Comparison of ENCODE assay signal across 9 cellular contexts in genomic region chr6:16239798-16240123, GRCh38. TPM values are rescaled to one million over a fixed set of nuclear protein-coding genes. Genes with fewer than 3 reads are reported as not detected.
DNase-seq lines count a peak whose midpoint lies in the region; ATAC-seq, FAIRE-seq and TF ChIP-seq lines count a peak whose summit lies in the region.
"Had no signal": no experiment of that assay in that cellular context is flagged by ENCODE, and none has a peak within 500 bp of the region (broad histone marks: within the 10 kb centered on the region; RNA-seq: fewer than 3 reads in every experiment).

No MANE protein-coding gene starts in this region.

- no peak for FAIRE-seq in HTR-8/SVneo (lab: Jason Lieb, UNC)
- FAIRE-seq: TTC549 had no signal

- peak; percentile 81 for DNase-seq in GM23338 (ENCODE audit: low spot score)
- DNase-seq in SJSA1 (ENCODE audit: low read depth in 1 of 2, low spot score in 2 of 2): peak in 1 of 2 experiments; percentile 84
- DNase-seq in hepatic stellate cell (ENCODE audit: low spot score): peak; percentile 84
- DNase-seq in effector memory CD4-positive, alpha-beta T cell: no peak
- no peak for DNase-seq in HTR-8/SVneo (ENCODE audit: insufficient read length, low spot score)
- no peak for DNase-seq in occipital lobe (lab: John Stamatoyannopoulos, UW)

- H3K36me3 ChIP-seq in GM23338 (ENCODE audit: insufficient read depth): no peaks in the 10 kb centered on the region
- H3K36me3 ChIP-seq in SJSA1: no peaks in the 10 kb centered on the region
- H3K36me3 ChIP-seq in skeletal muscle satellite cell (ENCODE audit: insufficient read depth, low read length): no peaks in the 10 kb centered on the region
- H3K36me3 ChIP-seq in effector memory CD4-positive, alpha-beta T cell (ENCODE audit: control insufficient read depth, insufficient read depth, low read length): no peaks in the 10 kb centered on the region

- H3F3A ChIP-seq in GM23338 (replicated peaks; ENCODE audit: low read depth): no peaks in the 10 kb centered on the region

- peak overlapping the region; percentile 99 for H2AFZ ChIP-seq in GM23338

- H3K9me2 ChIP-seq in GM23338 (ENCODE audit: insufficient read depth): no peaks in the 10 kb centered on the region

- no peaks in the 10 kb centered on the region for H3K9me3 Mint-ChIP-seq in GM23338

- ATAC-seq in GM23338: peak; percentile 88
- ATAC-seq in GM21526 (IDR thresholded peaks at IDR 0.05; ENCODE audit: low FRiP score, unreplicated experiment): no peak

- H3K4me2 ChIP-seq in GM23338 (peak overlapping the region; percentile 95; the same call in 1 of the 2 replicates), skeletal muscle satellite cell (ENCODE audit: low read length) (peak overlapping the region; percentile 99)

- H3K4me3 ChIP-seq in GM23338 (peak overlapping the region; percentile 68), SJSA1 (peak overlapping the region; percentile 52), skeletal muscle satellite cell (ENCODE audit: low read length) (no peak overlapping the region)
- no peak overlapping the region for H3K4me3 ChIP-seq in effector memory CD4-positive, alpha-beta T cell (ENCODE audit: insufficient read depth, low read depth, low read length, poor library complexity, severe bottlenecking)

- H3K36me3 Mint-ChIP-seq in GM23338 (ENCODE audit: low read depth): no peaks in the 10 kb centered on the region

- no peak for TF ChIP-seq CTCF in GM23338 (conservative IDR thresholded peaks at IDR 0.05; ENCODE audit: low read depth in 2 of 2)

- no peaks in the 10 kb centered on the region for H3K79me2 ChIP-seq in GM23338 (replicated peaks; ENCODE audit: insufficient read depth)

- H3K4me1 Mint-ChIP-seq in GM23338: peaks cover 6% of the 10 kb centered on the region

- H4K20me1 ChIP-seq in GM23338 (replicated peaks; ENCODE audit: insufficient read depth): no peaks in the 10 kb centered on the region

- H3K27ac ChIP-seq in GM23338 (ENCODE audit: low read depth) (no peak overlapping the region), SJSA1 (no peak overlapping the region)
- H3K27ac ChIP-seq in effector memory CD4-positive, alpha-beta T cell (ENCODE audit: insufficient read depth, low read length, poor library complexity, severe bottlenecking): no peak overlapping the region

- H3K4me3 Mint-ChIP-seq in GM23338: peak overlapping the region; percentile 75; the same call in 1 of the 3 replicates

- peaks cover 6% of the 10 kb centered on the region; the same call in 1 of the 2 replicates for H3K4me1 ChIP-seq in GM23338 (ENCODE audit: insufficient read depth)
- H3K4me1 ChIP-seq in SJSA1 (replicated peaks): peaks cover 55% of the 10 kb centered on the region
- H3K4me1 ChIP-seq in skeletal muscle satellite cell (ENCODE audit: control insufficient read depth, insufficient read depth, low read length): peaks cover 39% of the 10 kb centered on the region
- H3K4me1 ChIP-seq in effector memory CD4-positive, alpha-beta T cell (ENCODE audit: control insufficient read depth, insufficient read depth, low read length, poor library complexity, severe bottlenecking): no peaks in the 10 kb centered on the region

- H3K27me3 Mint-ChIP-seq in GM23338 (ENCODE audit: insufficient read depth, low read depth, poor library complexity): peaks cover 28% of the 10 kb centered on the region

- no peak overlapping the region for H3K27ac Mint-ChIP-seq in GM23338

- H3K27me3 ChIP-seq in GM23338 (ENCODE audit: insufficient read depth): peaks cover 45% of the 10 kb centered on the region
- H3K27me3 ChIP-seq in SJSA1 (replicated peaks): no peaks in the 10 kb centered on the region
- peaks cover 9% of the 10 kb centered on the region for H3K27me3 ChIP-seq in skeletal muscle satellite cell (ENCODE audit: control insufficient read depth, insufficient read depth, low read length)
- H3K27me3 ChIP-seq in effector memory CD4-positive, alpha-beta T cell (replicated peaks; ENCODE audit: control insufficient read depth, insufficient read depth, low read length, poor library complexity, severe bottlenecking): peaks cover 7% of the 10 kb centered on the region

- H3K9me3 ChIP-seq in SJSA1 (replicated peaks): no peaks in the 10 kb centered on the region
- H3K9me3 ChIP-seq in skeletal muscle satellite cell (replicated peaks; ENCODE audit: low read length): no peaks in the 10 kb centered on the region
- no peaks in the 10 kb centered on the region for H3K9me3 ChIP-seq in effector memory CD4-positive, alpha-beta T cell (ENCODE audit: control insufficient read depth, low read length)

- H3K9ac ChIP-seq in skeletal muscle satellite cell (ENCODE audit: low read depth, low read length): no peak overlapping the region

TF ChIP-seq in GM23338, 12 proteins besides CTCF, POLR2A, EP300 and RAD21:
- TF ChIP-seq STAT1 (IDR thresholded peaks at IDR 0.05; ENCODE audit: unreplicated experiment) (no peak), EZH2 (IDR thresholded peaks at IDR 0.05; ENCODE audit: low read depth, unreplicated experiment) (no peak)

RNA-seq across cellular contexts. Expression of gene GMPR, which starts 1.4 kb away (rescaled TPM):
- 0.35 and 1.3 TPM in 2 replicates for total RNA-seq in GM23338 (2014; rRNA removed; shearing (Covaris generic))
- polyA plus RNA-seq in GM23338 (2016; fragmentation: Nextera tagmentation; extraction: Ambion mirVana): 0.23 and 0.64 TPM in 2 replicates
- 17.7 and 21.3 TPM in 2 replicates for total RNA-seq in SJSA1 (2014; rRNA removed; shearing (Covaris generic))
- total RNA-seq in skeletal muscle satellite cell (2012; rRNA removed): 0.25 and 2.2 TPM in 2 replicates
- 1.9 TPM for total RNA-seq in occipital lobe

Comparison
In these comparisons a context has a peak if more than half of its experiments do, and no peak if none do; other contexts are left out.
1. DNase-seq: peak in GM23338 (single experiment) and hepatic stellate cell (single experiment); none in effector memory CD4-positive, alpha-beta T cell (0 of 3), HTR-8/SVneo (single experiment) and occipital lobe (single experiment).
2. H3K4me3 ChIP-seq: peak in GM23338 (single experiment) and SJSA1 (single experiment); none in skeletal muscle satellite cell (single experiment) and effector memory CD4-positive, alpha-beta T cell (single experiment).